Comparison of ENCODE assay signal across 8 cellular contexts in genomic region chr10:94963901-94964300, GRCh38. TPM values are rescaled to one million over a fixed set of nuclear protein-coding genes. Genes with fewer than 3 reads are reported as not detected.
DNase-seq lines count a peak whose midpoint lies in the region; ATAC-seq, FAIRE-seq and TF ChIP-seq lines count a peak whose summit lies in the region.

No MANE protein-coding gene starts in this region.

- no peak overlapping the region for H4K8ac ChIP-seq in H1 (ENCODE audit: extremely low read depth, insufficient read depth, low read length)

- H3K36me3 Mint-ChIP-seq in neural progenitor cell = no peaks in the 10 kb centered on the region

- no peak overlapping the region for H2BK12ac ChIP-seq in H1 (ENCODE audit: low read depth, low read length)

- H3K4me2 ChIP-seq in H1 (ENCODE audit: insufficient read depth in 1 of 2, low read depth in 2 of 2, low read length in 2 of 2) (no peak overlapping the region), neural progenitor cell (no peak overlapping the region)

- no peaks in the 10 kb centered on the region for H3K4me1 ChIP-seq in H1 (replicated peaks in 1 of 4; ENCODE audit: control insufficient read depth in 3 of 4, insufficient read depth in 4 of 4, low read length in 3 of 4)
- peaks cover 6% of the 10 kb centered on the region for H3K4me1 ChIP-seq in neural progenitor cell

- no peak overlapping the region for H2BK15ac ChIP-seq in H1 (ENCODE audit: low read length)

- CTCF ChIA-PET in H1 (lab: Charles Lee; ENCODE audit: partially characterized antibody) = interaction anchor here (0.5 to 2.6 kb wide), 28 partner anchors 8 to 1282 kb away, joined by 3 to 15 read pairs (median 3); no protein-coding TSS in a partner anchor

- peaks cover 2% of the 10 kb centered on the region for H3K9me3 Mint-ChIP-seq in neural progenitor cell

- no peaks in the 10 kb centered on the region for H3K23me2 ChIP-seq in H1 (ENCODE audit: low read depth, low read length)

- H3K79me2 ChIP-seq in H1 (ENCODE audit: control insufficient read depth in 1 of 2, insufficient read depth in 2 of 2, low read length in 2 of 2) (no peaks in the 10 kb centered on the region), neural progenitor cell (ENCODE audit: low read depth) (no peaks in the 10 kb centered on the region)

- peaks cover 8 to 14% of the 10 kb centered on the region in 2 experiments; a peak in 3 of 4 replicates for H3K9me3 ChIP-seq in H1 (ENCODE audit: insufficient read depth in 2 of 2, low read depth in 1 of 2, low read length in 1 of 2)
- no peaks in the 10 kb centered on the region for H3K9me3 ChIP-seq in neural progenitor cell (ENCODE audit: low read depth)

- no peak overlapping the region for H2BK20ac ChIP-seq in H1 (ENCODE audit: low read length)

- H3K56ac ChIP-seq in H1 (replicated peaks; ENCODE audit: insufficient read length, low read depth, low read length) = no peak overlapping the region

- POLR2A ChIA-PET in H1 (lab: Charles Lee; ENCODE audit: partially characterized antibody) = no interaction called here

- no peak overlapping the region for H2BK120ac ChIP-seq in H1 (replicated peaks; ENCODE audit: low read depth, low read length)

- peaks cover 5% of the 10 kb centered on the region for H3K27me3 Mint-ChIP-seq in neural progenitor cell (ENCODE audit: insufficient read depth, low read depth)

- no peaks in the 10 kb centered on the region for H3K27me3 ChIP-seq in H1 (replicated peaks in 1 of 4; ENCODE audit: control insufficient read depth in 3 of 4, extremely low read depth in 1 of 4, insufficient read depth in 3 of 4, low read length in 3 of 4)
- no peaks in the 10 kb centered on the region for H3K27me3 ChIP-seq in neural progenitor cell

- TF ChIP-seq CTCF in H1 (IDR thresholded peaks at IDR 0.05; ENCODE audit: control extremely low read depth in 1 of 3, insufficient read depth in 1 of 3, low read depth in 1 of 3, low read length in 3 of 3) (peak in 2 of 3 experiments; percentile 64 to 75; a peak in 3 of 4 replicates), neural progenitor cell (IDR thresholded peaks at IDR 0.05) (peak; percentile 72)

- H2AK5ac ChIP-seq in H1 (ENCODE audit: low read depth, low read length) = no peak overlapping the region

- peak; percentile 68 for ATAC-seq in HG03039 (IDR thresholded peaks at IDR 0.05; ENCODE audit: unreplicated experiment)

- H3K36me3 ChIP-seq in H1 (ENCODE audit: control insufficient read depth in 2 of 4, insufficient read depth in 4 of 4, low read length in 3 of 4) (no peaks in the 10 kb centered on the region), neural progenitor cell (no peaks in the 10 kb centered on the region)

- H3K79me1 ChIP-seq in H1 (ENCODE audit: low read depth, low read length) = no peaks in the 10 kb centered on the region

- H4K5ac ChIP-seq in H1 (ENCODE audit: insufficient read length, low read depth, low read length) = no peak overlapping the region

- WGBS in H1 (ENCODE audit: extremely low coverage in 1 of 2, insufficient coverage in 1 of 2, insufficient read length in 1 of 2, insufficient replicate concordance in 2 of 2, low coverage in 1 of 2, low lambda C conversion rate in 2 of 2, missing lambda C conversion rate in 1 of 2), 2 experiments = 16% methylated on average over 1 of the region's 1 CpG; no CpG with 5 or more reads in 1 of the 2 experiments

- no peak overlapping the region for H3K23ac ChIP-seq in H1 (ENCODE audit: insufficient read length)

- no peak overlapping the region for H3K27ac Mint-ChIP-seq in neural progenitor cell

- TF ChIP-seq EP300 in H1 (IDR thresholded peaks at IDR 0.05; ENCODE audit: borderline replicate concordance in 1 of 2, low read depth in 2 of 2, low read length in 2 of 2) = no peak

- no peak overlapping the region for H3K4ac ChIP-seq in H1 (replicated peaks; ENCODE audit: insufficient read length, low read depth, low read length)

- TF ChIP-seq POLR2A in H1 (IDR thresholded peaks at IDR 0.05; ENCODE audit: control extremely low read depth in 1 of 2, low read depth in 2 of 2, low read length in 2 of 2) = no peak

- H3F3A ChIP-seq in neural progenitor cell (ENCODE audit: low read depth) = no peaks in the 10 kb centered on the region

- no peak overlapping the region for H3K14ac ChIP-seq in H1 (ENCODE audit: insufficient read length)

- no peak overlapping the region for H4K91ac ChIP-seq in H1 (replicated peaks; ENCODE audit: insufficient read length, low read length)

- H2AFZ ChIP-seq in H1 (ENCODE audit: low read length) = no peak overlapping the region
- no peak overlapping the region for H2AFZ ChIP-seq in neural progenitor cell (replicated peaks)

- FAIRE-seq in H1 (lab: Jason Lieb, UNC) = peak; percentile 100

- H3K4me3 Mint-ChIP-seq in neural progenitor cell = no peak overlapping the region

- H3K9ac ChIP-seq in H1 (replicated peaks in 1 of 4; ENCODE audit: extremely low read depth in 1 of 4, low read depth in 3 of 4, low read length in 3 of 4) (no peak overlapping the region), neural progenitor cell (no peak overlapping the region)

- H3K4me3 ChIP-seq in H1 (ENCODE audit: extremely low read depth in 1 of 4, insufficient read depth in 2 of 4, low read depth in 3 of 4, low read length in 4 of 4) = no peak overlapping the region
- no peak overlapping the region for H3K4me3 ChIP-seq in neural progenitor cell

- H4K20me1 ChIP-seq in H1 (replicated peaks in 1 of 2; ENCODE audit: control insufficient read depth in 1 of 2, insufficient read depth in 2 of 2, low read length in 2 of 2) = no peaks in the 10 kb centered on the region
- no peaks in the 10 kb centered on the region for H4K20me1 ChIP-seq in neural progenitor cell (ENCODE audit: low read depth)

- no peaks in the 10 kb centered on the region for H3K4me1 Mint-ChIP-seq in neural progenitor cell

- H3K18ac ChIP-seq in H1 (ENCODE audit: extremely low read depth, low read length) = no peak overlapping the region

- no peak overlapping the region for H2BK5ac ChIP-seq in H1 (ENCODE audit: low read depth, low read length)

- DNase-seq in NCI-H82 (lab: John Stamatoyannopoulos, UW) (peak; percentile 50), NCI-H82 treated with DMSO at 0.1 percent for 48 hours (lab: John Stamatoyannopoulos, UW; ENCODE audit: unreplicated experiment) (no peak), NCI-H774 (lab: John Stamatoyannopoulos, UW) (peak; percentile 24), H1 (ENCODE audit: low read depth in 1 of 2, low spot score in 2 of 2) (peak; percentile 5 to 48), neural progenitor cell (ENCODE audit: low spot score) (peak; percentile 90), NCI-H1930 (lab: John Stamatoyannopoulos, UW) (no peak)
- no peak for DNase-seq in activated T-cell treated with anti-CD3 and anti-CD28 coated beads, Interleukin-2, amount 50 U/mL, for 48 hours

- peak; percentile 66 to 75 for TF ChIP-seq RAD21 in H1 (IDR thresholded peaks at IDR 0.05 in 1 of 2, conservative IDR thresholded peaks at IDR 0.05 in 1 of 2; ENCODE audit: low read depth in 2 of 2, low read length in 2 of 2)

- no peak overlapping the region for H3K27ac ChIP-seq in H1 (ENCODE audit: low read depth, low read length)
- no peak overlapping the region for H3K27ac ChIP-seq in neural progenitor cell

TF ChIP-seq in H1, 55 proteins besides CTCF, POLR2A, EP300 and RAD21:
- TF ChIP-seq SIN3A (conservative IDR thresholded peaks at IDR 0.05 in 1 of 2, IDR thresholded peaks at IDR 0.05 in 1 of 2; ENCODE audit: low read depth in 1 of 2, low read length in 2 of 2) (no peak), TEAD4 (IDR thresholded peaks at IDR 0.05; ENCODE audit: low read depth, low read length) (peak; percentile 70), EZH2 (IDR thresholded peaks at IDR 0.05; ENCODE audit: low read depth, low read length, severe bottlenecking) (no peak), CBX8 (IDR thresholded peaks at IDR 0.05; ENCODE audit: borderline replicate concordance, low read depth, low read length) (no peak), HDAC2 (IDR thresholded peaks at IDR 0.05; ENCODE audit: borderline replicate concordance in 1 of 2, low read depth in 2 of 2, low read length in 2 of 2) (0 out of 4 replicates have a peak, but pooled peaks of 1 of the 2 experiments have one; percentile 41), SUZ12 (IDR thresholded peaks at IDR 0.05; ENCODE audit: low read length) (no peak), EGR1 (IDR thresholded peaks at IDR 0.05; ENCODE audit: borderline replicate concordance, low read depth, low read length) (no peak), TCF12 (IDR thresholded peaks at IDR 0.05; ENCODE audit: low read depth, low read length) (0 out of 2 replicates have a peak, but pooled peaks have one; percentile 37)

RNA-seq across cellular contexts. Expression of gene CYP2C9, which starts 25.4 kb away (rescaled TPM):
- total RNA-seq in H1 (2021; fragmentation: NEBNext Ultra II Directional; extraction: Animal tissue kit (Norgen Biotek cat#: 25700)) = not detected in 2 replicates
- 0.03 TPM in 1 of 2 replicates, not detected in the other for polyA plus RNA-seq in H1 (2011; rRNA removed)
- polyA plus RNA-seq in H1 (2011; cell fraction: cytosol; rRNA removed) = not detected
- 0.10 TPM for polyA plus RNA-seq in H1 (2011; cell fraction: nucleus; rRNA removed)
- not detected in 4 replicates for polyA plus RNA-seq in H1 (2012, experiment 1 of 2)
- not detected for polyA plus RNA-seq in H1 (2012, experiment 2 of 2)
- polyA plus RNA-seq in H1 (2013, experiment 1 of 2) = not detected
- polyA plus RNA-seq in H1 (2013, experiment 2 of 2) = 0.02 TPM
- not detected in 2 replicates for polyA minus RNA-seq in H1 (2011; rRNA and poly(A)+ RNA removed)
- polyA minus RNA-seq in H1 (2011; cell fraction: cytosol; rRNA and poly(A)+ RNA removed) = not detected
- polyA minus RNA-seq in H1 (2011; cell fraction: nucleus; rRNA and poly(A)+ RNA removed) = not detected
- not detected in 2 replicates for total RNA-seq in neural progenitor cell (ENCODE audit: low replicate concordance)

Comparison
In these comparisons a context has a peak if more than half of its experiments do, and no peak if none do; other contexts are left out.
1. DNase-seq: peak in NCI-H82 (single experiment), NCI-H774 (single experiment), H1 (2 of 2) and neural progenitor cell (single experiment); none in NCI-H82 treated with DMSO at 0.1 percent for 48 hours (single experiment), activated T-cell treated with anti-CD3 and anti-CD28 coated beads, Interleukin-2, amount 50 U/mL, for 48 hours (0 of 2) and NCI-H1930 (0 of 2).